In the genomic region with DNA sequence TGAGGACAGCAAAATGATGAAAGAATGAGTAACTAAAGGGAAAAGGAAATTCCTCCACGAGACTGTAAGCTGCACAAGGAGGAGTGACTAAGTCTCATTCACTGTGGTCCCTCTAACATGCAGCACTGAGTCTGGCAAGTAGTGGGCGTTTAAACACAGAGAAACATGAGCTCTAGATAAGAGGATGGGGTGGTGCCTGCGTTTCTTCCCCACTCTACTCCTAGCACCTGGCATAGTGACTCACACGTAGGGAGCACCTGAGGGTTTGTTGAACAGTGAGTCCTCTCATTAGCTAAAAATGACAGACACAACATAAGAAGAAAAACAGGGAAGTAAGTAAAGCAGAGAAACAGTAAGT, we compare ENCODE assay signal across 1 cellular context.
TF ChIP-seq lines count a peak whose summit lies in the region.

No MANE protein-coding gene starts in this region.

TF ChIP-seq in HCT116, 20 proteins besides CTCF, POLR2A, EP300 and RAD21 (continued from another document):
- TF ChIP-seq, protein P1, sequence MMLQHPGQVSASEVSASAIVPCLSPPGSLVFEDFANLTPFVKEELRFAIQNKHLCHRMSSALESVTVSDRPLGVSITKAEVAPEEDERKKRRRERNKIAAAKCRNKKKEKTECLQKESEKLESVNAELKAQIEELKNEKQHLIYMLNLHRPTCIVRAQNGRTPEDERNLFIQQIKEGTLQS (IDR thresholded peaks at IDR 0.05): 0 out of 2 replicates have a peak, but pooled peaks have one; percentile 43
- TF ChIP-seq ZNF274 (IDR thresholded peaks at IDR 0.05; ENCODE audit: low read depth, low read length): no peak
- TF ChIP-seq, protein P2, sequence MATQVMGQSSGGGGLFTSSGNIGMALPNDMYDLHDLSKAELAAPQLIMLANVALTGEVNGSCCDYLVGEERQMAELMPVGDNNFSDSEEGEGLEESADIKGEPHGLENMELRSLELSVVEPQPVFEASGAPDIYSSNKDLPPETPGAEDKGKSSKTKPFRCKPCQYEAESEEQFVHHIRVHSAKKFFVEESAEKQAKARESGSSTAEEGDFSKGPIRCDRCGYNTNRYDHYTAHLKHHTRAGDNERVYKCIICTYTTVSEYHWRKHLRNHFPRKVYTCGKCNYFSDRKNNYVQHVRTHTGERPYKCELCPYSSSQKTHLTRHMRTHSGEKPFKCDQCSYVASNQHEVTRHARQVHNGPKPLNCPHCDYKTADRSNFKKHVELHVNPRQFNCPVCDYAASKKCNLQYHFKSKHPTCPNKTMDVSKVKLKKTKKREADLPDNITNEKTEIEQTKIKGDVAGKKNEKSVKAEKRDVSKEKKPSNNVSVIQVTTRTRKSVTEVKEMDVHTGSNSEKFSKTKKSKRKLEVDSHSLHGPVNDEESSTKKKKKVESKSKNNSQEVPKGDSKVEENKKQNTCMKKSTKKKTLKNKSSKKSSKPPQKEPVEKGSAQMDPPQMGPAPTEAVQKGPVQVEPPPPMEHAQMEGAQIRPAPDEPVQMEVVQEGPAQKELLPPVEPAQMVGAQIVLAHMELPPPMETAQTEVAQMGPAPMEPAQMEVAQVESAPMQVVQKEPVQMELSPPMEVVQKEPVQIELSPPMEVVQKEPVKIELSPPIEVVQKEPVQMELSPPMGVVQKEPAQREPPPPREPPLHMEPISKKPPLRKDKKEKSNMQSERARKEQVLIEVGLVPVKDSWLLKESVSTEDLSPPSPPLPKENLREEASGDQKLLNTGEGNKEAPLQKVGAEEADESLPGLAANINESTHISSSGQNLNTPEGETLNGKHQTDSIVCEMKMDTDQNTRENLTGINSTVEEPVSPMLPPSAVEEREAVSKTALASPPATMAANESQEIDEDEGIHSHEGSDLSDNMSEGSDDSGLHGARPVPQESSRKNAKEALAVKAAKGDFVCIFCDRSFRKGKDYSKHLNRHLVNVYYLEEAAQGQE (IDR thresholded peaks at IDR 0.05; ENCODE audit: low read depth): no peak
- TF ChIP-seq JUND (IDR thresholded peaks at IDR 0.05): peak; percentile 85
TF ChIP-seq in HCT116: peak in this region for 11.
